Comparison of ENCODE assay signal across 9 cellular contexts in the genomic region with DNA sequence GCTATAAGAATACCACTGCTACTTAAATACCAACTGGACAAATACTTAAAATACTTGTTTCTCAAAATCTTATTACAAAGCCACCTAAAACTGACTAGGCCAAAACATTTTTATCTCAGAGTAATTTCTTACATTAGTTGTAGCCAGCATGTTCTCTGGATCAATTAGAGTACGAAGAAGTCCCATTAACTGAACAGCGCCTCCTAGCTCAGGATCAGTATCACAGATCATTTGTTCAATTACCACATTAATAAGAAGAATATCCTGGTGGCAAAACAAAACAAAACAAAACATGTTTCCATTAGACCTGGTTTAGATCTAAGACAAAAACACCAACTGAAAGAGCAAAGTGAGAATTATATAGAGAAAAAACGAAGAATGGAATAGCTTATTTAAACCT. TPM values are rescaled to one million over a fixed set of nuclear protein-coding genes. Genes with fewer than 3 reads are reported as not detected.
DNase-seq lines count a peak whose midpoint lies in the region; ATAC-seq, FAIRE-seq and TF ChIP-seq lines count a peak whose summit lies in the region.
"Had no signal": no experiment of that assay in that cellular context is flagged by ENCODE, and none has a peak within 500 bp of the region (broad histone marks: within the 10 kb centered on the region; RNA-seq: fewer than 3 reads in every experiment).

No MANE protein-coding gene starts in this region.

- POLR2A ChIA-PET in activated CD4-positive, alpha-beta memory T cell treated with anti-CD3 and anti-CD28 coated beads, Interleukin-2, amount 10 ng/mL, durations not matched to agents 7 days and 5 days (lab: Charles Lee): no interaction called here
- POLR2A ChIA-PET in activated CD4-positive, alpha-beta memory T cell treated with anti-CD3 and anti-CD28 coated beads for 36 hours (lab: Charles Lee): no interaction called here

- H3K9me3 Mint-ChIP-seq in activated CD4-positive, alpha-beta memory T cell treated with anti-CD3 and anti-CD28 coated beads, Interleukin-2, amount 10 ng/mL, durations not matched to agents 7 days and 5 days: no peaks in the 10 kb centered on the region
- H3K9me3 Mint-ChIP-seq in activated CD4-positive, alpha-beta memory T cell treated with anti-CD3 and anti-CD28 coated beads for 36 hours: no peaks in the 10 kb centered on the region
- no peaks in the 10 kb centered on the region for H3K9me3 Mint-ChIP-seq in endothelial cell (ENCODE audit: unreplicated experiment)
- H3K9me3 Mint-ChIP-seq in stimulated activated naive B cell treated with anti-CD40 and anti-IgM and Interleukin-4, amounts not matched to agents 10 μg/mL and 1 μg/mL and 100 μg/mL, for 72 hours: no peaks in the 10 kb centered on the region
- H3K9me3 Mint-ChIP-seq: activated B cell treated with CpG ODN at 0.5 μM for 24 hours had no signal

- intact Hi-C loops in activated CD4-positive, alpha-beta memory T cell treated with anti-CD3 and anti-CD28 coated beads for 36 hours (cut with micrococcal nuclease): loop anchor here (5.0 kb wide), 1 partner anchor 36 kb away; a partner anchor contains a TSS

- CTCF ChIA-PET in activated CD4-positive, alpha-beta memory T cell treated with anti-CD3 and anti-CD28 coated beads, Interleukin-2, amount 10 ng/mL, durations not matched to agents 7 days and 5 days (lab: Charles Lee): interaction anchor here (1.8 kb wide), 1 partner anchor 62 kb away, joined by 4 read pairs; a partner anchor contains a TSS
- CTCF ChIA-PET in activated CD4-positive, alpha-beta memory T cell treated with anti-CD3 and anti-CD28 coated beads for 36 hours (lab: Charles Lee): interaction anchor here (0.8 kb wide), 1 partner anchor 16 kb away, joined by 3 read pairs; no protein-coding TSS in a partner anchor

- no peaks in the 10 kb centered on the region for H3K4me1 ChIP-seq in small intestine (ENCODE audit: control insufficient read depth in 2 of 2, insufficient read depth in 1 of 2, low read depth in 1 of 2, low read length in 1 of 2)

- TF ChIP-seq CTCF in LNCaP clone FGC (IDR thresholded peaks at IDR 0.05; ENCODE audit: control insufficient read depth, extremely low read depth, insufficient read depth) (0 out of 2 replicates have a peak, but pooled peaks have one; percentile 5), endothelial cell (IDR thresholded peaks at IDR 0.05; ENCODE audit: unreplicated experiment) (peak; percentile 64)

- H3K27me3 Mint-ChIP-seq in activated CD4-positive, alpha-beta memory T cell treated with anti-CD3 and anti-CD28 coated beads, Interleukin-2, amount 10 ng/mL, durations not matched to agents 7 days and 5 days: no peaks in the 10 kb centered on the region
- H3K27me3 Mint-ChIP-seq in activated CD4-positive, alpha-beta memory T cell treated with anti-CD3 and anti-CD28 coated beads for 36 hours: no peaks in the 10 kb centered on the region
- no peaks in the 10 kb centered on the region for H3K27me3 Mint-ChIP-seq in endothelial cell (ENCODE audit: unreplicated experiment)
- no peaks in the 10 kb centered on the region for H3K27me3 Mint-ChIP-seq in stimulated activated naive B cell treated with anti-CD40 and anti-IgM and Interleukin-4, amounts not matched to agents 10 μg/mL and 1 μg/mL and 100 μg/mL, for 72 hours
- H3K27me3 Mint-ChIP-seq: activated B cell treated with CpG ODN at 0.5 μM for 24 hours had no signal

- no peak overlapping the region for H3K27ac ChIP-seq in small intestine (ENCODE audit: low read depth in 1 of 2, low read length in 1 of 2)

- H3K27me3 ChIP-seq in small intestine (ENCODE audit: control insufficient read depth in 2 of 2, insufficient read depth in 2 of 2, low read length in 2 of 2): no peaks in the 10 kb centered on the region

- H3K4me3 ChIP-seq in LNCaP clone FGC (ENCODE audit: low read depth, low read length) (no peak overlapping the region), small intestine (ENCODE audit: low read depth in 1 of 2, low read length in 2 of 2) (no peak overlapping the region)

- no peaks in the 10 kb centered on the region for H3K9me3 ChIP-seq in small intestine (ENCODE audit: control insufficient read depth, low read depth)

- DNase-seq in activated CD4-positive, alpha-beta memory T cell treated with anti-CD3 and anti-CD28 coated beads, Interleukin-2, amount 10 ng/mL, durations not matched to agents 7 days and 5 days: no peak
- no peak for DNase-seq in activated CD4-positive, alpha-beta memory T cell treated with anti-CD3 and anti-CD28 coated beads for 36 hours
- DNase-seq in LNCaP clone FGC (ENCODE audit: low read depth) (no peak), endothelial cell (ENCODE audit: low spot score) (peak; percentile 26), small intestine (peak; percentile 20)
- DNase-seq in stimulated activated naive B cell treated with anti-CD40 and anti-IgM and Interleukin-4, amounts not matched to agents 10 μg/mL and 1 μg/mL and 100 μg/mL, for 72 hours: no peak
- DNase-seq: activated B cell treated with CpG ODN at 0.5 μM for 24 hours had no signal

- peaks cover 51% of the 10 kb centered on the region for H3K36me3 Mint-ChIP-seq in activated CD4-positive, alpha-beta memory T cell treated with anti-CD3 and anti-CD28 coated beads, Interleukin-2, amount 10 ng/mL, durations not matched to agents 7 days and 5 days (ENCODE audit: low read depth)
- peaks cover 28% of the 10 kb centered on the region for H3K36me3 Mint-ChIP-seq in activated CD4-positive, alpha-beta memory T cell treated with anti-CD3 and anti-CD28 coated beads for 36 hours
- H3K36me3 Mint-ChIP-seq in endothelial cell (ENCODE audit: low read depth, unreplicated experiment): no peaks in the 10 kb centered on the region
- H3K36me3 Mint-ChIP-seq in stimulated activated naive B cell treated with anti-CD40 and anti-IgM and Interleukin-4, amounts not matched to agents 10 μg/mL and 1 μg/mL and 100 μg/mL, for 72 hours: peaks cover 20 to 34% of the 10 kb centered on the region in 2 donors

- peaks cover 2 to 7% of the 10 kb centered on the region in 2 donors for H3K36me3 ChIP-seq in small intestine (ENCODE audit: control insufficient read depth in 2 of 2, insufficient read depth in 2 of 2, low read length in 2 of 2)

- H3K4me3 Mint-ChIP-seq in activated CD4-positive, alpha-beta memory T cell treated with anti-CD3 and anti-CD28 coated beads, Interleukin-2, amount 10 ng/mL, durations not matched to agents 7 days and 5 days: no peak overlapping the region
- H3K4me3 Mint-ChIP-seq in activated CD4-positive, alpha-beta memory T cell treated with anti-CD3 and anti-CD28 coated beads for 36 hours: no peak overlapping the region
- no peak overlapping the region for H3K4me3 Mint-ChIP-seq in endothelial cell (ENCODE audit: unreplicated experiment)
- no peak overlapping the region for H3K4me3 Mint-ChIP-seq in stimulated activated naive B cell treated with anti-CD40 and anti-IgM and Interleukin-4, amounts not matched to agents 10 μg/mL and 1 μg/mL and 100 μg/mL, for 72 hours
- H3K4me3 Mint-ChIP-seq: activated B cell treated with CpG ODN at 0.5 μM for 24 hours had no signal

- H3K27ac Mint-ChIP-seq in activated CD4-positive, alpha-beta memory T cell treated with anti-CD3 and anti-CD28 coated beads, Interleukin-2, amount 10 ng/mL, durations not matched to agents 7 days and 5 days: peak overlapping the region; percentile 49
- H3K27ac Mint-ChIP-seq in activated CD4-positive, alpha-beta memory T cell treated with anti-CD3 and anti-CD28 coated beads for 36 hours: no peak overlapping the region
- no peak overlapping the region for H3K27ac Mint-ChIP-seq in endothelial cell (ENCODE audit: unreplicated experiment)
- H3K27ac Mint-ChIP-seq in stimulated activated naive B cell treated with anti-CD40 and anti-IgM and Interleukin-4, amounts not matched to agents 10 μg/mL and 1 μg/mL and 100 μg/mL, for 72 hours: no peak overlapping the region
- H3K27ac Mint-ChIP-seq: activated B cell treated with CpG ODN at 0.5 μM for 24 hours had no signal

- no peak for FAIRE-seq in small intestine (lab: Jason Lieb, UNC)

- ATAC-seq in stimulated activated naive B cell treated with anti-CD40 and anti-IgM and Interleukin-4, amounts not matched to agents 10 μg/mL and 1 μg/mL and 100 μg/mL, for 72 hours (replicated peaks): no peak
- ATAC-seq in HG03175 (IDR thresholded peaks at IDR 0.05; ENCODE audit: unreplicated experiment) (no peak), GM19035 (IDR thresholded peaks at IDR 0.05; ENCODE audit: unreplicated experiment) (no peak)

- 86 to 91% (median 91%) methylated on average over 3 of the region's 3 CpGs for WGBS in small intestine, 3 donors

- H3K4me1 Mint-ChIP-seq in activated CD4-positive, alpha-beta memory T cell treated with anti-CD3 and anti-CD28 coated beads, Interleukin-2, amount 10 ng/mL, durations not matched to agents 7 days and 5 days: peaks cover 13% of the 10 kb centered on the region
- H3K4me1 Mint-ChIP-seq in activated CD4-positive, alpha-beta memory T cell treated with anti-CD3 and anti-CD28 coated beads for 36 hours (ENCODE audit: low read depth): peaks cover 21% of the 10 kb centered on the region
- H3K4me1 Mint-ChIP-seq in endothelial cell (ENCODE audit: unreplicated experiment): no peaks in the 10 kb centered on the region
- H3K4me1 Mint-ChIP-seq in stimulated activated naive B cell treated with anti-CD40 and anti-IgM and Interleukin-4, amounts not matched to agents 10 μg/mL and 1 μg/mL and 100 μg/mL, for 72 hours: peaks cover 4 to 19% of the 10 kb centered on the region in 2 donors

RNA-seq across cellular contexts. Expression of a gene that starts 36.0 kb away (rescaled TPM):
- total RNA-seq in activated CD4-positive, alpha-beta memory T cell treated with anti-CD3 and anti-CD28 coated beads, Interleukin-2, amount 10 ng/mL, durations not matched to agents 7 days and 5 days: 10 to 100 TPM; 70.7 to 75.4 TPM
- total RNA-seq in activated CD4-positive, alpha-beta memory T cell treated with anti-CD3 and anti-CD28 coated beads for 36 hours: 10 to 100 TPM; 62.4 to 65.1 TPM
- total RNA-seq in endothelial cell (ENCODE audit: unreplicated experiment): 33.0 TPM
- 10 to 100 TPM; 28.6 to 42.5 (median 32.1) TPM for polyA plus RNA-seq in small intestine

Comparison
In these comparisons a context has a peak if more than half of its experiments do, and no peak if none do; other contexts are left out.
1. DNase-seq: peak in endothelial cell (single experiment) and small intestine (single experiment); none in activated CD4-positive, alpha-beta memory T cell treated with anti-CD3 and anti-CD28 coated beads, Interleukin-2, amount 10 ng/mL, durations not matched to agents 7 days and 5 days (single experiment), activated CD4-positive, alpha-beta memory T cell treated with anti-CD3 and anti-CD28 coated beads for 36 hours (single experiment), LNCaP clone FGC (single experiment) and stimulated activated naive B cell treated with anti-CD40 and anti-IgM and Interleukin-4, amounts not matched to agents 10 μg/mL and 1 μg/mL and 100 μg/mL, for 72 hours (single experiment).